In genomic region chr9:109918359-109919163, GRCh38 we compare ENCODE assay signal across 9 cellular contexts.
DNase-seq lines count a peak whose midpoint lies in the region; ATAC-seq, FAIRE-seq and TF ChIP-seq lines count a peak whose summit lies in the region.
"Had no signal": no experiment of that assay in that cellular context is flagged by ENCODE, and none has a peak within 500 bp of the region (broad histone marks: within the 10 kb centered on the region; RNA-seq: fewer than 3 reads in every experiment).

No MANE protein-coding gene starts in this region.

- no peaks in the 10 kb centered on the region for H3K4me1 ChIP-seq in prostate gland (replicated peaks)

- no peaks in the 10 kb centered on the region for H3K36me3 Mint-ChIP-seq in activated T-cell treated with anti-CD3 and anti-CD28 coated beads, Interleukin-2, amount 50 U/mL, for 24 hours (ENCODE audit: low read depth)

- no peaks in the 10 kb centered on the region for H3K9me3 Mint-ChIP-seq in activated T-cell treated with anti-CD3 and anti-CD28 coated beads, Interleukin-2, amount 50 U/mL, for 24 hours

- H3K9me3 ChIP-seq in prostate gland, result no peaks in the 10 kb centered on the region

- no peak overlapping the region for H3K4me3 ChIP-seq in skeletal muscle cell (ENCODE audit: low read depth, low read length)
- no peak overlapping the region for H3K4me3 ChIP-seq in prostate gland

- H3K27ac Mint-ChIP-seq in activated T-cell treated with anti-CD3 and anti-CD28 coated beads, Interleukin-2, amount 50 U/mL, for 24 hours, result peak overlapping the region; percentile 98

- intact Hi-C loops in prostate gland (cut with DNase I), result no loop called here

- WGBS in prostate gland, result 62% methylated on average over 11 of the region's 11 CpGs

- peak; percentile 92 for FAIRE-seq in GM12892 (lab: Jason Lieb, UNC)
- FAIRE-seq: colon had no signal

- H3K4me3 Mint-ChIP-seq in activated T-cell treated with anti-CD3 and anti-CD28 coated beads, Interleukin-2, amount 50 U/mL, for 24 hours, result peak overlapping the region; percentile 62

- no peaks in the 10 kb centered on the region for H3K36me3 ChIP-seq in prostate gland

- H3K27me3 ChIP-seq in prostate gland (replicated peaks; ENCODE audit: insufficient read depth), result no peaks in the 10 kb centered on the region

- peaks cover 35% of the 10 kb centered on the region for H3K4me1 Mint-ChIP-seq in activated T-cell treated with anti-CD3 and anti-CD28 coated beads, Interleukin-2, amount 50 U/mL, for 24 hours (ENCODE audit: low read depth)

- TF ChIP-seq CTCF in prostate gland (IDR thresholded peaks at IDR 0.05), result no peak

- TF ChIP-seq POLR2A in GM12892 (IDR thresholded peaks at IDR 0.05; ENCODE audit: low read depth, low read length) (peak; percentile 54; the same call in 1 of the 2 replicates), prostate gland (IDR thresholded peaks at IDR 0.05) (no peak)

- peak; percentile 76 for ATAC-seq in GM21717 (IDR thresholded peaks at IDR 0.05; ENCODE audit: unreplicated experiment)

- H3K27me3 Mint-ChIP-seq in activated T-cell treated with anti-CD3 and anti-CD28 coated beads, Interleukin-2, amount 50 U/mL, for 24 hours, result no peaks in the 10 kb centered on the region

- DNase-seq in GM12892 (ENCODE audit: insufficient read length) (no peak), NAMALWA (ENCODE audit: low spot score) (peak; percentile 75), skeletal muscle cell (ENCODE audit: low read depth) (peak; percentile 49), nucleus accumbens (lab: John Stamatoyannopoulos, UW) (no peak), prostate gland (ENCODE audit: low spot score) (no peak), DMS79 treated with DMSO at 0.1 percent for 48 hours (lab: John Stamatoyannopoulos, UW) (no peak)
- peak; percentile 56 for DNase-seq in activated T-cell treated with anti-CD3 and anti-CD28 coated beads, Interleukin-2, amount 50 U/mL, for 24 hours

- H3K27ac ChIP-seq in prostate gland, result no peak overlapping the region

Comparison
In these comparisons a context has a peak if more than half of its experiments do, and no peak if none do; other contexts are left out.
1. DNase-seq: peak in NAMALWA (single experiment), activated T-cell treated with anti-CD3 and anti-CD28 coated beads, Interleukin-2, amount 50 U/mL, for 24 hours (single experiment) and skeletal muscle cell (single experiment); none in GM12892 (single experiment), nucleus accumbens (0 of 56), prostate gland (single experiment) and DMS79 treated with DMSO at 0.1 percent for 48 hours (single experiment).